In the genomic region with DNA sequence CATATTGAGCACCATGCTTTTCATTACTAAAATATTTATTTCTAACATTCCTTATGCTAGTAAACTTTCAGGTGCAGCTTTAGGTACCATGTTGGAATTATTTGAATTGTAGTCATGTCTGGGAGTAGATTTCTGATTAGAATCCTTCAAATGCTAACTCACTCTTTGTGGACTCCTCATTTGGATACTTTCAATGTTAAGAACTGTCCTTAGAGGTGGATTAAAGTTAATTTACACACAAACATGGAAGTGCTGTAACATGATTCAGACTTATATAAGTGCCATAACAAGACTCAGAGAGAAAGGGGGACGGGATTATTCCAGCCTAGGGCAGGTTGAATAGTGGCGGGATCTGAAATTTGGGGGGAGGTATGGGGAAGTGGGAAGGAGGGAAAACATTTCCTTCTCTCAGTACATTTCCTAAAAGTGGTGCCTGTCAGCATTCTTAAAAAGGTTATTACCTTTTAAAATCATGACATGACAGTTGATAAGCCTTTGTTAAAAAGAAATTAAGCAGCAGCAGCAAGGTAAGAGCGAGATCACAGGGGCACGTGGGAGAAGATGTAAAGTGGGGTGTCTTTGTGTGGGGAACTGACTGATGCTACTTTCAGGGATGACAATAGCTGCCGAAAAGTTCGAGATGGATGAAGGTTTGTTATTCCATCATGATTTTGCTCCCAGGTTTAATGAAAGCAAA, we compare ENCODE assay signal across 11 cellular contexts. TPM values are rescaled to one million over a fixed set of nuclear protein-coding genes. Genes with fewer than 3 reads are reported as not detected.
DNase-seq lines count a peak whose midpoint lies in the region; ATAC-seq lines count a peak whose summit lies in the region.
"Had no signal": no experiment of that assay in that cellular context is flagged by ENCODE, and none has a peak within 500 bp of the region (broad histone marks: within the 10 kb centered on the region; RNA-seq: fewer than 3 reads in every experiment).

No MANE protein-coding gene starts in this region.

- 63% methylated on average over 6 of the region's 6 CpGs for WGBS in HUES64
- WGBS in neuronal stem cell (ENCODE audit: extremely low coverage in 2 of 2, insufficient read length in 2 of 2, insufficient replicate concordance in 1 of 2), 2 donors = no CpG with 5 or more reads among the region's 6 CpGs

- H2AFZ ChIP-seq in neuronal stem cell (ENCODE audit: low read length) = no peak overlapping the region

- peaks cover 36% of the 10 kb centered on the region for H3K4me1 ChIP-seq in HUES64 (ENCODE audit: insufficient read depth, low read length)
- peaks cover 47% of the 10 kb centered on the region for H3K4me1 ChIP-seq in adipocyte (ENCODE audit: control insufficient read depth, insufficient read depth, low read length)
- peaks cover 3 to 9% of the 10 kb centered on the region in 2 donors for H3K4me1 ChIP-seq in neuronal stem cell (ENCODE audit: control insufficient read depth in 2 of 2, insufficient read depth in 1 of 2, low read depth in 1 of 2, low read length in 2 of 2)
- H3K4me1 ChIP-seq: Peyer's patch had no signal

- no peak overlapping the region for H2BK15ac ChIP-seq in neuronal stem cell (ENCODE audit: low read length)

- H3K14ac ChIP-seq in neuronal stem cell (ENCODE audit: low read length) = no peak overlapping the region

- H3K9me3 ChIP-seq in HUES64 (ENCODE audit: insufficient read depth, low read depth, low read length) (no peaks in the 10 kb centered on the region), adipocyte (ENCODE audit: control insufficient read depth, low read length) (no peaks in the 10 kb centered on the region), neuronal stem cell (replicated peaks in 1 of 2; ENCODE audit: control insufficient read depth in 2 of 2, insufficient read depth in 1 of 2, low read depth in 1 of 2, low read length in 2 of 2) (no peaks in the 10 kb centered on the region)
- H3K9me3 ChIP-seq: heart right ventricle, Peyer's patch had no signal

- no peak overlapping the region for H2AK5ac ChIP-seq in neuronal stem cell (ENCODE audit: low read depth, low read length)

- peak; percentile 14 for DNase-seq in activated CD4-positive, alpha-beta T cell treated with anti-CD3 and anti-CD28 coated beads for 48 hours
- no peak for DNase-seq in activated CD4-positive, alpha-beta T cell treated with anti-CD3 and anti-CD28 coated beads, Interleukin-2, amount 50 U/mL, for 4 hours
- DNase-seq in adipocyte (ENCODE audit: low read depth) (no peak), neuronal stem cell (ENCODE audit: low spot score) (no peak), UCSD-AML1 (lab: John Stamatoyannopoulos, UW; ENCODE audit: unreplicated experiment) (no peak), NCI-H748 treated with DMSO at 0.1 percent for 48 hours (lab: John Stamatoyannopoulos, UW) (no peak)
- DNase-seq: heart right ventricle, KBM-7, Peyer's patch had no signal

- H3K79me1 ChIP-seq in neuronal stem cell (ENCODE audit: low read depth, low read length) = no peaks in the 10 kb centered on the region

- H4K91ac ChIP-seq in neuronal stem cell (ENCODE audit: low read depth, low read length, poor library complexity) = no peak overlapping the region

- H3K4me3 ChIP-seq in HUES64 (ENCODE audit: low read length) = no peak overlapping the region; the same call in 1 of the 2 replicates
- peak overlapping the region; percentile 33 for H3K4me3 ChIP-seq in adipocyte (ENCODE audit: low read length)
- H3K4me3 ChIP-seq in neuronal stem cell (ENCODE audit: low read length in 2 of 2) = no peak overlapping the region
- H3K4me3 ChIP-seq: heart right ventricle, Peyer's patch had no signal

- no peaks in the 10 kb centered on the region for H3K36me3 ChIP-seq in HUES64 (ENCODE audit: insufficient read depth, low read length)
- H3K36me3 ChIP-seq in adipocyte (ENCODE audit: control insufficient read depth, insufficient read depth, low read length, severe bottlenecking) = no peaks in the 10 kb centered on the region
- H3K36me3 ChIP-seq in neuronal stem cell (replicated peaks in 1 of 2; ENCODE audit: control insufficient read depth in 2 of 2, insufficient read depth in 2 of 2, low read length in 2 of 2) = no peaks in the 10 kb centered on the region
- H3K36me3 ChIP-seq: heart right ventricle, Peyer's patch had no signal

- H2BK120ac ChIP-seq in neuronal stem cell (ENCODE audit: low read depth, low read length) = no peak overlapping the region

- no peak overlapping the region for H3K9ac ChIP-seq in HUES64 (ENCODE audit: low read depth, low read length)
- H3K9ac ChIP-seq in adipocyte (ENCODE audit: low read length) = peak overlapping the region; percentile 73
- no peak overlapping the region for H3K9ac ChIP-seq in neuronal stem cell (ENCODE audit: low read depth, low read length, poor library complexity)

- H3K23ac ChIP-seq in neuronal stem cell (ENCODE audit: low read depth, low read length, poor library complexity) = no peak overlapping the region

- H3K4ac ChIP-seq in neuronal stem cell (ENCODE audit: low read length) = no peak overlapping the region

- no peak for ATAC-seq in GM21526 (IDR thresholded peaks at IDR 0.05; ENCODE audit: low FRiP score, unreplicated experiment)

- peak overlapping the region; percentile 16 for H2BK12ac ChIP-seq in neuronal stem cell (ENCODE audit: low read length)

- H3K27me3 ChIP-seq in HUES64 (ENCODE audit: insufficient read depth, low read length) = no peaks in the 10 kb centered on the region; the same call in 1 of the 2 replicates
- no peaks in the 10 kb centered on the region for H3K27me3 ChIP-seq in adipocyte (replicated peaks; ENCODE audit: control insufficient read depth, insufficient read depth, low read length)
- no peaks in the 10 kb centered on the region for H3K27me3 ChIP-seq in neuronal stem cell (ENCODE audit: control insufficient read depth in 3 of 3, insufficient read depth in 3 of 3, low read depth in 1 of 3, low read length in 3 of 3)
- H3K27me3 ChIP-seq: heart right ventricle, Peyer's patch had no signal

- H4K8ac ChIP-seq in neuronal stem cell (ENCODE audit: low read depth, low read length) = no peak overlapping the region

- no peak overlapping the region for H2BK5ac ChIP-seq in neuronal stem cell (ENCODE audit: low read length)

- H3K18ac ChIP-seq in neuronal stem cell (ENCODE audit: low read length) = peak overlapping the region; percentile 60

- no peak overlapping the region for H3K4me2 ChIP-seq in neuronal stem cell (ENCODE audit: insufficient read depth, low read length, poor library complexity, severe bottlenecking)

- H3K27ac ChIP-seq in HUES64 (ENCODE audit: low read depth, low read length) (peak overlapping the region; percentile 68; the same call in 1 of the 2 replicates), neuronal stem cell (replicated peaks; ENCODE audit: low read length) (peak overlapping the region; percentile 16)
- H3K27ac ChIP-seq: heart right ventricle had no signal

RNA-seq across cellular contexts. Expression of a gene that starts 44.4 kb away (rescaled TPM):
- polyA plus RNA-seq in HUES64 (2013, experiment 1 of 2) = 1.0 TPM
- 1.6 TPM for polyA plus RNA-seq in HUES64 (2013, experiment 2 of 2)
- polyA plus RNA-seq in neuronal stem cell (2013, experiment 1 of 2) = 6.4 TPM
- 7.0 TPM for polyA plus RNA-seq in neuronal stem cell (2013, experiment 2 of 2)
